6 cellular contexts compared by ENCODE assay signal in the genomic region with DNA sequence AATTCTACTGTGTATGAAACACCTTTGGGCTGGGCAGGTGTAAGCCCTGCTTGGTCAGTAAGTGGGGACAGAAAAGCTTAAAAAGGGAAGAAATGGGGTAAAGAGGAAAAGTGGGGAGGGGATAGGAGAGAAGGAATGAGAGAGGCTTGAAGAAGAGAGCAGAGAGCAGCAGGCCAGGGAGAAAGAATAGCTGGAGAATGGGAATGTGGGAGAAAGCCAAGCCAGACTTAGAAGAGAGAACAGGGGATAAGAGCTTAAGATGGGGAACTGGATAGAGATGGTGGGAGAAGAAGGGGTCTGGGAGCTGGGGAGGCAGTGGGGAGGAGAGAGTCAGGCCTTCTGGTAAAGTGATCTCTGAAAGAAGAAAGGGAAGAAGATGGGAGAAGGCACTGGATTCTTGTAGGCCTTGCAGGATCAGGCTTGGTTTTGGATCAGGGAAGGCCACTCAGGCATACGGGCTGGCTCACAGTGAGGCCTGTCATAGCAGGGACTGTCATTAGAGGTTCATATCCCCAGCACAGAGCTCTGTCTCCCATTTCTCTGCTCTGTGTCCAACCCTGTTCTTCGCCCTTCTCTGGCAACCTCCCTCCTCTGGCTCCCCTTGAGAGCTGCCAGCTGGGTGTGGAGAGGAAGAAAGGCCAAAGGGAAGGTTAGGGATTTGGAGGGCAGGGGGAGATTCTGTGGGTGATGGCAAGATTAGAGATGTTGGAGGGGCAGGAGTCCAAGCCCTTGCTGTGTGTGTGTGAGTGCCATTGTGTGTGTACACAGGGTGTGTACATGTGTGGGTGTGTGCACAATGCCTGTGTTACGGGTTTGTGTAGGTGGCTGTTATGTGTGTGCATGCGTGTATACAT. TPM values are rescaled to one million over a fixed set of nuclear protein-coding genes. Genes with fewer than 3 reads are reported as not detected.
DNase-seq lines count a peak whose midpoint lies in the region; ATAC-seq and TF ChIP-seq lines count a peak whose summit lies in the region.

No MANE protein-coding gene starts in this region.

- H3K27me3 ChIP-seq in dorsolateral prefrontal cortex: no peaks in the 10 kb centered on the region

- DNase-seq in DMS 273 (lab: John Stamatoyannopoulos, UW; ENCODE audit: unreplicated experiment) (peak; percentile 26), DMS 273 treated with DMSO at 0.1 percent for 48 hours (lab: John Stamatoyannopoulos, UW) (no peak), dorsolateral prefrontal cortex (no peak), amniotic stem cell (lab: John Stamatoyannopoulos, UW) (no peak), superior temporal gyrus (ENCODE audit: extremely low spot score) (no peak)
- DNase-seq in stimulated activated effector memory CD8-positive, alpha-beta T cell treated with anti-CD3 and anti-CD28 coated beads, Interleukin-12 subunit alpha, Interleukin-12 subunit beta, amount 100 ng/mL, for 72 hours (ENCODE audit: low spot score in 2 of 2): no peak

- peak overlapping the region; percentile 84 for H3K27ac Mint-ChIP-seq in stimulated activated effector memory CD8-positive, alpha-beta T cell treated with anti-CD3 and anti-CD28 coated beads, Interleukin-12 subunit alpha, Interleukin-12 subunit beta, amount 100 ng/mL, for 72 hours

- peak overlapping the region; percentile 88 for H3K4me3 Mint-ChIP-seq in stimulated activated effector memory CD8-positive, alpha-beta T cell treated with anti-CD3 and anti-CD28 coated beads, Interleukin-12 subunit alpha, Interleukin-12 subunit beta, amount 100 ng/mL, for 72 hours

- ATAC-seq in stimulated activated effector memory CD8-positive, alpha-beta T cell treated with anti-CD3 and anti-CD28 coated beads, Interleukin-12 subunit alpha, Interleukin-12 subunit beta, amount 100 ng/mL, for 72 hours: no peak

- no peak for TF ChIP-seq CTCF in dorsolateral prefrontal cortex (IDR thresholded peaks at IDR 0.05 in 54 of 56, conservative IDR thresholded peaks at IDR 0.05 in 2 of 56; ENCODE audit: low read depth in 1 of 56, partially characterized antibody in 56 of 56)

- peak overlapping the region in 52 of 59 donors; percentile 5 to 80 (median 66) for H3K4me3 ChIP-seq in dorsolateral prefrontal cortex

- H3K36me3 Mint-ChIP-seq in stimulated activated effector memory CD8-positive, alpha-beta T cell treated with anti-CD3 and anti-CD28 coated beads, Interleukin-12 subunit alpha, Interleukin-12 subunit beta, amount 100 ng/mL, for 72 hours: peaks cover 48% of the 10 kb centered on the region

- no peaks in the 10 kb centered on the region for H3K9me3 Mint-ChIP-seq in stimulated activated effector memory CD8-positive, alpha-beta T cell treated with anti-CD3 and anti-CD28 coated beads, Interleukin-12 subunit alpha, Interleukin-12 subunit beta, amount 100 ng/mL, for 72 hours

- intact Hi-C loops in dorsolateral prefrontal cortex (cut with DNase I): loop anchor here in 1 of 2 donors (2.0 kb wide), 1 partner anchor 26 kb away; a partner anchor contains a TSS

- H3K4me1 Mint-ChIP-seq in stimulated activated effector memory CD8-positive, alpha-beta T cell treated with anti-CD3 and anti-CD28 coated beads, Interleukin-12 subunit alpha, Interleukin-12 subunit beta, amount 100 ng/mL, for 72 hours: peaks cover 90% of the 10 kb centered on the region

- H3K27ac ChIP-seq in dorsolateral prefrontal cortex: peak overlapping the region in 58 of 59 donors; percentile 29 to 98 (median 86)

RNA-seq across cellular contexts. Expression of a gene that starts 9.3 kb away (rescaled TPM):
- total RNA-seq in dorsolateral prefrontal cortex: 100 to 1,000 TPM in 65 of 120 experiments, 10 to 100 TPM in 55; 41.7 to 147 (median 101) TPM

RNA-seq across cellular contexts. Expression of a gene that starts 11.2 kb away (rescaled TPM):
- total RNA-seq in dorsolateral prefrontal cortex: 100 to 1,000 TPM; 118 to 222 (median 177) TPM

RNA-seq across cellular contexts. Expression of a gene that starts 18.3 kb away (rescaled TPM):
- total RNA-seq in dorsolateral prefrontal cortex: 100 to 1,000 TPM in 37 of 120 experiments, 10 to 100 TPM in 83; 71.0 to 137 (median 93.5) TPM

RNA-seq across cellular contexts. Expression of a gene that starts 25.3 kb away (rescaled TPM):
- total RNA-seq in dorsolateral prefrontal cortex: 10 to 100 TPM in 12 of 120 experiments, 1 to 10 TPM in 108; 1.9 to 15.2 (median 6.9) TPM

RNA-seq across cellular contexts. Expression of a gene that starts 37.5 kb away (rescaled TPM):
- 1 to 10 TPM in 29 of 120 experiments, under 1 TPM in 67, not detected in 24; 0.11 to 3.3 (median 0.62) TPM for total RNA-seq in dorsolateral prefrontal cortex
